ENCODE assay signal across 1 cellular context in the genomic region with DNA sequence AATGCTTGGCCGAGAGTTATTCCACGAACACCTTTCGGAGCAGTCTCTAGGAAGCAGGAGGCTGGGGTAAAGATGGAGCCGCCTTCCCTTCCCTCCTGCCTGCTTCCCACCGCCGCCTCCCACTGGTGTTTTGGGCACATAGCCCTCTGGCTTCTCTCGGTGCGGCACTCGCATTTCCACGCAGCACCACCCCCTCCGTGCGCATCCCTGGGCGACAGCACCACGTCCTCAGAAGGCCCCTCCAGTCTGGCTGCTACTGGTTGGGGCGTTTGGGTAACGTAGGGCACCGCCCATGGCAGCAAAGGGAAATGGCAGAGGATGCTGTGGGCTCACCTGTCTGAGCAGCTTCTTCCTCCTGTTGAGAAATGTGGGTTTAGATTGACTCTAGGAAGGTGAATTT.
TF ChIP-seq lines count a peak whose summit lies in the region.

No MANE protein-coding gene starts in this region.

TF ChIP-seq in SK-N-SH, 30 proteins besides CTCF, POLR2A, EP300 and RAD21 (continued from another document):
- TF ChIP-seq SIN3A (IDR thresholded peaks at IDR 0.05; ENCODE audit: borderline replicate concordance, low read depth, low read length): no peak
